16 cellular contexts compared by ENCODE assay signal in genomic region chr10:80484677-80485409, GRCh38. TPM values are rescaled to one million over a fixed set of nuclear protein-coding genes. Genes with fewer than 3 reads are reported as not detected.
DNase-seq lines count a peak whose midpoint lies in the region; ATAC-seq, FAIRE-seq and TF ChIP-seq lines count a peak whose summit lies in the region.
"Had no signal": no experiment of that assay in that cellular context is flagged by ENCODE, and none has a peak within 500 bp of the region (broad histone marks: within the 10 kb centered on the region; RNA-seq: fewer than 3 reads in every experiment).

No MANE protein-coding gene starts in this region.

- no peaks in the 10 kb centered on the region for H3K9me3 ChIP-seq in CD4-positive, alpha-beta T cell (ENCODE audit: control insufficient read depth, low read length)
- no peaks in the 10 kb centered on the region for H3K9me3 ChIP-seq in KOPT-K1 (ENCODE audit: insufficient read depth, low read length, poor library complexity, severe bottlenecking)
- no peaks in the 10 kb centered on the region for H3K9me3 ChIP-seq in astrocyte (ENCODE audit: insufficient read depth, low read depth, low read length)
- no peaks in the 10 kb centered on the region for H3K9me3 ChIP-seq in neutrophil
- H3K9me3 ChIP-seq: Caco-2 had no signal

- peaks cover 94% of the 10 kb centered on the region for H3K79me2 ChIP-seq in astrocyte (ENCODE audit: insufficient read depth, low read length)

- FAIRE-seq in astrocyte (lab: Jason Lieb, UNC), result no peak
- FAIRE-seq: endometrium had no signal

- peaks cover 72% of the 10 kb centered on the region for H3K36me3 Mint-ChIP-seq in CD4-positive, alpha-beta T cell (ENCODE audit: low read depth)
- H3K36me3 Mint-ChIP-seq in astrocyte (ENCODE audit: low read depth, unreplicated experiment), result peaks cover 29% of the 10 kb centered on the region

- H3K9ac ChIP-seq in astrocyte (ENCODE audit: low read length), result no peak overlapping the region

- CTCF ChIA-PET in CD4-positive, alpha-beta T cell (lab: Charles Lee), result interaction anchor here (0.9 to 7.3 kb wide), 8 partner anchors 13 to 107 kb away, joined by 3 to 55 read pairs (median 4); no protein-coding TSS in a partner anchor

- POLR2A ChIA-PET in CD4-positive, alpha-beta T cell (lab: Charles Lee), result interaction anchor here (1.5 to 11.8 kb wide), 5 partner anchors 9 to 107 kb away, joined by 3 to 420 read pairs (median 13); partner anchors contain the start of gene TSPAN14

- peaks cover 100% of the 10 kb centered on the region for H3K4me1 Mint-ChIP-seq in CD4-positive, alpha-beta T cell (ENCODE audit: low read depth)
- H3K4me1 Mint-ChIP-seq in astrocyte (ENCODE audit: low read depth, unreplicated experiment), result peaks cover 54% of the 10 kb centered on the region

- H3K4me1 ChIP-seq in astrocyte (ENCODE audit: insufficient read depth, low read length) (peaks cover 6% of the 10 kb centered on the region), neutrophil (ENCODE audit: control insufficient read depth in 1 of 2, insufficient read depth in 1 of 2, low read depth in 1 of 2, low read length in 1 of 2) (peaks cover 67 to 72% of the 10 kb centered on the region in 2 experiments)

- no peaks in the 10 kb centered on the region for H3K27me3 ChIP-seq in CD4-positive, alpha-beta T cell (ENCODE audit: control insufficient read depth, insufficient read depth, low read length)
- no peaks in the 10 kb centered on the region for H3K27me3 ChIP-seq in astrocyte (ENCODE audit: insufficient read depth, low read length)
- no peaks in the 10 kb centered on the region for H3K27me3 ChIP-seq in neutrophil

- no peaks in the 10 kb centered on the region for H3K27me3 Mint-ChIP-seq in CD4-positive, alpha-beta T cell
- no peaks in the 10 kb centered on the region for H3K27me3 Mint-ChIP-seq in astrocyte (ENCODE audit: low read depth, unreplicated experiment)

- peak overlapping the region; percentile 78 for H3K27ac Mint-ChIP-seq in CD4-positive, alpha-beta T cell
- H3K27ac Mint-ChIP-seq in astrocyte (ENCODE audit: unreplicated experiment), result peak overlapping the region; percentile 42

- peak overlapping the region; percentile 84 for H3K27ac ChIP-seq in CD4-positive, alpha-beta T cell (ENCODE audit: low read depth, low read length)
- peak overlapping the region; percentile 29 for H3K27ac ChIP-seq in KOPT-K1 (ENCODE audit: low read depth, low read length, poor library complexity, severe bottlenecking)
- no peak overlapping the region for H3K27ac ChIP-seq in astrocyte (ENCODE audit: low read depth, low read length)
- peak overlapping the region; percentile 96 for H3K27ac ChIP-seq in neutrophil

- ATAC-seq in CD4-positive, alpha-beta T cell (ENCODE audit: poor library complexity), result peak; percentile 6
- no peak for ATAC-seq in GM19324 (IDR thresholded peaks at IDR 0.05; ENCODE audit: low FRiP score, unreplicated experiment)

- TF ChIP-seq CTCF in CD4-positive, alpha-beta T cell (IDR thresholded peaks at IDR 0.05), result no peak
- TF ChIP-seq CTCF in astrocyte (IDR thresholded peaks at IDR 0.05; ENCODE audit: insufficient read depth, low read depth, low read length) (no peak), neutrophil (IDR thresholded peaks at IDR 0.05) (no peak)

- intact Hi-C loops in CD4-positive, alpha-beta T cell (cut with DNase I, micrococcal nuclease), result loop anchor here (2.0 to 10.0 kb wide), 2 partner anchors 18 to 280 kb away; partner anchors contain the start of gene ANXA11 (in 1 of the 2)

- no peaks in the 10 kb centered on the region for H3K9me3 Mint-ChIP-seq in CD4-positive, alpha-beta T cell
- H3K9me3 Mint-ChIP-seq in astrocyte (ENCODE audit: unreplicated experiment), result no peaks in the 10 kb centered on the region

- peaks cover 78% of the 10 kb centered on the region for H4K20me1 ChIP-seq in astrocyte (ENCODE audit: insufficient read depth, low read length)

- H3K4me3 ChIP-seq in astrocyte (ENCODE audit: insufficient read depth, low read depth, low read length) (no peak overlapping the region), neutrophil (ENCODE audit: low read depth in 1 of 2, low read length in 1 of 2) (peak overlapping the region in 1 of 2 experiments; percentile 56)

- no peak overlapping the region for H2AFZ ChIP-seq in astrocyte (ENCODE audit: low read depth, low read length)

- no peak overlapping the region for H3K4me2 ChIP-seq in astrocyte (ENCODE audit: low read length)

- DNase-seq in CD4-positive, alpha-beta T cell, result no peak
- no peak for DNase-seq in astrocyte (ENCODE audit: low read depth)
- DNase-seq in putamen (ENCODE audit: low spot score), result no peak
- DNase-seq in ureter (ENCODE audit: low spot score), result no peak
- DNase-seq in NCI-H1436 treated with DMSO at 0.1 percent for 48 hours (lab: John Stamatoyannopoulos, UW), result no peak
- DNase-seq: activated CD4-positive, alpha-beta T cell treated with anti-CD3 and anti-CD28 coated beads, Interleukin-2, amount 50 U/mL, for 48 hours; Caco-2; mesendoderm; NCI-H2107; stimulated activated CD4-positive, alpha-beta T cell treated with anti-CD3 and anti-CD28 coated beads, Interleukin-4, amount 100 ng/mL, for 24 hours had no signal

- H3K36me3 ChIP-seq in KOPT-K1 (ENCODE audit: insufficient read depth, low read length) (peaks cover 8% of the 10 kb centered on the region; the same call in 1 of the 2 replicates), astrocyte (ENCODE audit: insufficient read depth, low read length) (peaks cover 5% of the 10 kb centered on the region), neutrophil (peaks cover 7% of the 10 kb centered on the region)

- H3K4me3 Mint-ChIP-seq in CD4-positive, alpha-beta T cell, result peak overlapping the region; percentile 56
- no peak overlapping the region for H3K4me3 Mint-ChIP-seq in astrocyte (ENCODE audit: unreplicated experiment)

RNA-seq across cellular contexts. Expression of gene TSPAN14, which starts 30.7 kb away (rescaled TPM):
- 100 to 1,000 TPM; 167 to 168 TPM for total RNA-seq in CD4-positive, alpha-beta T cell
- total RNA-seq in astrocyte (134 and 140 TPM in 2 replicates), ureter (177 TPM)

RNA-seq across cellular contexts. Expression of gene SH2D4B, which starts 52.9 kb away (rescaled TPM):
- total RNA-seq in CD4-positive, alpha-beta T cell, result under 1 TPM; 0.16 to 0.31 TPM
- total RNA-seq in astrocyte (0.07 TPM in 1 of 2 replicates, not detected in the other), ureter (not detected)
- total RNA-seq: LHCN-M2, pulmonary artery endothelial cell had no signal
